9 cellular contexts compared by ENCODE assay signal in the genomic region with DNA sequence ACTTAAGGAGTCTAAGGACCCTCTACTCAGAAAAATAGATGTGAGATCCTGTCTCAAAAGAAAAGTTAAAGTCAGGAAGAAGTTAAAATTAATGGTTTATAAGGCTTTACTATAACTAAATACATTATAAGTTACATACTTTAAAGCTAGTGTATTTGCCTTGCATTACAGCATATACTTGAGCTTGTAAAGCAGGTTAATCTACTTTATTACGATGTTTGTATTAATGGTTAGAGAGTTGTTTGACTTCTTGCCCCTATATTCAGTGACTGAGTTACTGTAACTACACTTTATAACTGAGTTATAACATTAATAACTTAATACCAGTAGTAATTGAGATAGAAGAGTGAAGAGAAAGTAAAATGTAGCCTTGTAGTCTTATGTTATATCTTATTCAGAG. TPM values are rescaled to one million over a fixed set of nuclear protein-coding genes. Genes with fewer than 3 reads are reported as not detected.
DNase-seq lines count a peak whose midpoint lies in the region; ATAC-seq, FAIRE-seq and TF ChIP-seq lines count a peak whose summit lies in the region.
"Had no signal": no experiment of that assay in that cellular context is flagged by ENCODE, and none has a peak within 500 bp of the region (broad histone marks: within the 10 kb centered on the region; RNA-seq: fewer than 3 reads in every experiment).

No MANE protein-coding gene starts in this region.

- H3K4me3 ChIP-seq in GM12878 (0 out of 2 replicates have a peak overlapping the region, but pooled peaks have one; percentile 18), pancreas (no peak overlapping the region)
- H3K4me3 ChIP-seq: heart left ventricle had no signal

- no peaks in the 10 kb centered on the region for H3K27me3 Mint-ChIP-seq in Calu3 (ENCODE audit: unreplicated experiment)

- H3K36me3 Mint-ChIP-seq in Calu3 (ENCODE audit: insufficient read depth, unreplicated experiment) = peaks cover 26% of the 10 kb centered on the region

- H4K20me1 ChIP-seq in GM12878 (ENCODE audit: control insufficient read depth, insufficient read depth) = no peaks in the 10 kb centered on the region; the same call in 1 of the 2 replicates

- intact Hi-C loops in Calu3 (cut with micrococcal nuclease; ENCODE audit: unreplicated experiment) = loop anchor here (10.0 kb wide), 1 partner anchor 52 kb away; no protein-coding TSS in a partner anchor
- intact Hi-C loops in GM12878 (cut with micrococcal nuclease; ENCODE audit: unreplicated experiment) = no loop called here
- intact Hi-C loops in pancreas (cut with DNase I) = no loop called here

- H3K9me3 ChIP-seq in GM12878 (replicated peaks; ENCODE audit: control insufficient read depth, insufficient read depth, low read length) = no peaks in the 10 kb centered on the region
- H3K9me3 ChIP-seq in pancreas = no peaks in the 10 kb centered on the region
- H3K9me3 ChIP-seq: heart left ventricle had no signal

- H3K4me3 Mint-ChIP-seq in Calu3 (ENCODE audit: low read depth, unreplicated experiment) = peak overlapping the region; percentile 41

- no peak overlapping the region for H3K9ac ChIP-seq in GM12878 (ENCODE audit: control insufficient read depth, insufficient read depth, low read length)

- FAIRE-seq in GM12878 (lab: Jason Lieb, UNC) (no peak), pancreas (lab: Jason Lieb, UNC) (no peak), H54 (lab: Jason Lieb, UNC) (no peak)

- peaks cover 0 to 31% of the 10 kb centered on the region in 2 experiments; a peak in 3 of 4 replicates for H3K36me3 ChIP-seq in GM12878 (ENCODE audit: control insufficient read depth in 2 of 2, insufficient read depth in 2 of 2, low read length in 1 of 2)
- H3K36me3 ChIP-seq in pancreas = peaks cover 0 to 6% (median 0%) of the 10 kb centered on the region in 3 donors

- in situ Hi-C loops in GM12878 (cut with MboI) = no loop called here

- TF ChIP-seq POLR2A in GM12878 (IDR thresholded peaks at IDR 0.05; ENCODE audit: low read depth, low read length) (no peak), H54 (IDR thresholded peaks at IDR 0.05; ENCODE audit: low read depth, low read length) (no peak)

- peaks cover 80% of the 10 kb centered on the region for H3K79me2 ChIP-seq in GM12878 (ENCODE audit: control insufficient read depth, insufficient read depth, low read length)

- no peak for TF ChIP-seq EP300 in GM12878 (IDR thresholded peaks at IDR 0.05; ENCODE audit: borderline replicate concordance in 1 of 2, control insufficient read depth in 1 of 2, low read depth in 2 of 2, low read length in 2 of 2)

- BruUV-seq in Calu3 (replicated peaks; lab: Mats Ljungman, UMichigan) = no TSS peak
- BruUV-seq in GM12878 (replicated peaks; lab: Mats Ljungman, UMichigan) = no TSS peak

- H3K4me1 Mint-ChIP-seq in Calu3 (ENCODE audit: low read depth, unreplicated experiment) = peaks cover 21% of the 10 kb centered on the region

- peak; percentile 11 for ATAC-seq in HG03558 (IDR thresholded peaks at IDR 0.05; ENCODE audit: extremely low read depth, unreplicated experiment)
- ATAC-seq in GM12878 = no peak; the same call in 2 of the 3 replicates
- ATAC-seq in pancreas = peak in 3 of 4 donors; percentile 29 to 59 (median 43)
- no peak for ATAC-seq in HG02623 (IDR thresholded peaks at IDR 0.05; ENCODE audit: unreplicated experiment)

- H3K27me3 ChIP-seq in GM12878 (replicated peaks in 1 of 2; ENCODE audit: control insufficient read depth in 2 of 2, insufficient read depth in 2 of 2, low read length in 1 of 2) (no peaks in the 10 kb centered on the region), pancreas (no peaks in the 10 kb centered on the region)
- H3K27me3 ChIP-seq: heart left ventricle had no signal

- DNase-seq in Calu3 (no peak), GM12878 (ENCODE audit: low read depth, low spot score) (no peak), pancreas (no peak), ureter (ENCODE audit: low spot score) (no peak), H54 (ENCODE audit: insufficient read length, low spot score) (no peak)
- DNase-seq: heart left ventricle, NCI-H187 treated with DMSO at 0.1 percent for 48 hours had no signal

- CTCF ChIA-PET in Calu3 (lab: Charles Lee) (interaction anchor here (1.0 to 1.6 kb wide), 2 partner anchors 23 to 44 kb away, joined by 4 to 5 read pairs; no protein-coding TSS in a partner anchor), GM12878 (lab: Yijun Ruan, JAX) (interaction anchor here (0.6 to 2.7 kb wide), 16 partner anchors 10 to 460 kb away, joined by 3 to 13 read pairs (median 4); partner anchors contain the start of gene CLTC)

- POLR2A ChIA-PET in GM12878 (lab: Charles Lee) = interaction anchor here (0.6 to 12.3 kb wide), 5 partner anchors 12 to 115 kb away, joined by 3 to 111 read pairs (median 3); partner anchors contain the start of genes CLTC and DHX40

- H3K4me1 ChIP-seq in GM12878 (ENCODE audit: control insufficient read depth, insufficient read depth, low read length) = peaks cover 22% of the 10 kb centered on the region
- peaks cover 15 to 28% (median 21%) of the 10 kb centered on the region in 3 donors for H3K4me1 ChIP-seq in pancreas

- H3K9me3 Mint-ChIP-seq in Calu3 (ENCODE audit: low read depth, unreplicated experiment) = no peaks in the 10 kb centered on the region

- RAD21 ChIA-PET in GM12878 (lab: Charles Lee; ENCODE audit: unreplicated experiment) = interaction anchor here (0.9 to 3.8 kb wide), 6 partner anchors 15 to 120 kb away, joined by 3 to 43 read pairs (median 5); partner anchors contain the start of gene CLTC

- no peak for TF ChIP-seq RAD21 in GM12878 (IDR thresholded peaks at IDR 0.05; ENCODE audit: insufficient read depth, low read depth, low read length)

- peak overlapping the region; percentile 63 for H3K4me2 ChIP-seq in GM12878 (ENCODE audit: control insufficient read depth, insufficient read depth)

- H2AFZ ChIP-seq in GM12878 (ENCODE audit: control insufficient read depth, low read depth, low read length) = no peak overlapping the region

- WGBS in GM12878 (ENCODE audit: insufficient coverage, insufficient replicate concordance, low lambda C conversion rate, missing lambda C conversion rate) = 33% methylated on average over 1 of the region's 1 CpG
- 14 to 16% methylated on average over 1 of the region's 1 CpG for WGBS in pancreas, 2 donors

- H3K27ac Mint-ChIP-seq in Calu3 (ENCODE audit: unreplicated experiment) = peak overlapping the region; percentile 38

- no peak for TF ChIP-seq CTCF in Calu3 (IDR thresholded peaks at IDR 0.05; ENCODE audit: unreplicated experiment)
- no peak for TF ChIP-seq CTCF in GM12878 (IDR thresholded peaks at IDR 0.05 in 2 of 3, conservative IDR thresholded peaks at IDR 0.05 in 1 of 3; ENCODE audit: control insufficient read depth in 2 of 3, extremely low read depth in 1 of 3, insufficient read depth in 1 of 3, low read depth in 3 of 3, low read length in 3 of 3)
- TF ChIP-seq CTCF in pancreas (IDR thresholded peaks at IDR 0.05) = no peak

- SMC1A ChIA-PET in GM12878 (lab: Charles Lee; ENCODE audit: uncharacterized antibody, unreplicated experiment) = interaction anchor here (0.6 to 4.9 kb wide), 12 partner anchors 10 to 370 kb away, joined by 3 to 27 read pairs (median 4); partner anchors contain the start of gene CLTC

- H3K27ac ChIP-seq in GM12878 (ENCODE audit: control insufficient read depth, insufficient read depth) (no peak overlapping the region), pancreas (peak overlapping the region in 2 of 4 donors; percentile 42 to 50)

TF ChIP-seq in GM12878, 131 proteins besides CTCF, POLR2A, EP300 and RAD21 (continues in another document):
- TF ChIP-seq, protein P1, sequence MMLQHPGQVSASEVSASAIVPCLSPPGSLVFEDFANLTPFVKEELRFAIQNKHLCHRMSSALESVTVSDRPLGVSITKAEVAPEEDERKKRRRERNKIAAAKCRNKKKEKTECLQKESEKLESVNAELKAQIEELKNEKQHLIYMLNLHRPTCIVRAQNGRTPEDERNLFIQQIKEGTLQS (IDR thresholded peaks at IDR 0.05; ENCODE audit: borderline replicate concordance, extremely low read depth, low read depth, low read length) = no peak
- TF ChIP-seq CREM (IDR thresholded peaks at IDR 0.05; ENCODE audit: low read depth) (no peak), PBX3 (IDR thresholded peaks at IDR 0.05; ENCODE audit: insufficient replicate concordance, low read depth, low read length) (no peak), RUNX3 (IDR thresholded peaks at IDR 0.05; ENCODE audit: low read length) (no peak), KLF5 (IDR thresholded peaks at IDR 0.05; ENCODE audit: partially characterized antibody) (no peak), IRF4 (IDR thresholded peaks at IDR 0.05; ENCODE audit: low read depth, low read length) (no peak), RBBP5 (conservative IDR thresholded peaks at IDR 0.05) (no peak), MYC (IDR thresholded peaks at IDR 0.05; ENCODE audit: insufficient read depth, insufficient read length, insufficient replicate concordance, low read length, severe bottlenecking) (no peak)

RNA-seq across cellular contexts. Expression of gene CLTC, which starts 22.8 kb away (rescaled TPM):
- total RNA-seq in Calu3 (2022) (187 and 212 TPM in 2 replicates), GM12878 (2014; rRNA removed) (120 and 137 TPM in 2 replicates), GM12878 (2014; rRNA removed; fragmentation: Illumina TruSeq; extraction: Trizol) (139 and 141 TPM in 2 replicates), GM12878 (2021) (178 and 188 TPM in 2 replicates), pancreas (100 to 1,000 TPM in 2 of 6 donors, 10 to 100 TPM in 4; 44.7 to 118 (median 75.7) TPM), ureter (293 TPM)
- 282 and 283 TPM in 2 replicates for total RNA-seq in GM12878 (2013; cell fraction: nucleolus; rRNA removed)
- 80.2 TPM for polyA plus RNA-seq in GM12878 (2011; ENCODE audit: low read depth)
- polyA plus RNA-seq in GM12878 (2011; rRNA removed) (140 and 178 TPM in 2 replicates), GM12878 (2014; fragmentation: Illumina TruSeq; extraction: Trizol) (105 and 110 TPM in 2 replicates), GM12878 (2014; fragmentation: Nextera tagmentation; extraction: Ambion mirVana) (10 to 100 TPM; 93.0 to 94.3 TPM), GM12878 (2014; rRNA removed) (60.3 and 77.5 TPM in 2 replicates), GM12878 (2016; fragmentation: Nextera tagmentation; extraction: Ambion mirVana) (100 to 1,000 TPM; 156 to 179 TPM), pancreas (10 to 100 TPM; 25.7 to 54.1 TPM)
- polyA plus RNA-seq in GM12878 (2011; cell fraction: cytosol; rRNA removed) = 136 and 157 TPM in 2 replicates
- 95.3 and 118 TPM in 2 replicates for polyA plus RNA-seq in GM12878 (2011; cell fraction: nucleus; rRNA removed)
- polyA plus RNA-seq in GM12878 (2012) = 81.8 and 95.9 TPM in 2 replicates
- 364 and 505 TPM in 2 replicates for polyA minus RNA-seq in GM12878 (2011; rRNA and poly(A)+ RNA removed)
- 148 and 203 TPM in 2 replicates for polyA minus RNA-seq in GM12878 (2011; cell fraction: cytosol; rRNA and poly(A)+ RNA removed)
- polyA minus RNA-seq in GM12878 (2011; cell fraction: nucleus; rRNA and poly(A)+ RNA removed) = 82.2 and 124 TPM in 2 replicates

Comparison
In these comparisons a context has a peak if more than half of its experiments do, and no peak if none do; other contexts are left out.
1. ATAC-seq: peak in HG03558 (single experiment) and pancreas (3 of 4); none in GM12878 (single experiment) and HG02623 (single experiment).